In the genomic region with DNA sequence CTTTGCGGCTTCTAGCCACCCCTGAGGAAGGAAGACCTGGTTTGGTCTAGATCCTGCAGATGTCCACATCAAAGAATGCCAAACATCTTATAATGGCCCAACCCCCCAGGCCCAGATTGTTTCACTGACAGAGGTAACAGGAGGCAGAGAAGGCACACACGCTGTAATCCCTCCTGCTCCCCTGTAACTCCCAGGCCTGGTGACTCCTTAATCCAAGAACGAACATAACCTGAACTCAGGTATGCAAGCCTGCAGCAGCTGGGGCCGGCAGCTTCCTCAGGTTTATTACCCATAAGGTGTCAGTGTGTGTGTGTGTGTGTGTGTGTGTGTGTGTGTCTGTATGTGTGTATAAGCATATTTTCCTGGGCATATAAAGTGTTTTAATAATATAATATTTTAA, we compare ENCODE assay signal across 22 cellular contexts.
"Had no signal": no experiment of that assay in that cellular context is flagged by ENCODE, and none has a peak within 500 bp of the region (broad histone marks: within the 10 kb centered on the region; RNA-seq: fewer than 3 reads in every experiment).

No MANE protein-coding gene starts in this region.

- H3K9me3 ChIP-seq: breast epithelium, esophagus squamous epithelium, heart right ventricle, right atrium auricular region, tibial nerve, vagina had no signal

- H3K27ac Mint-ChIP-seq: activated B cell treated with CpG ODN at 0.5 μM for 24 hours; activated CD4-positive, alpha-beta memory T cell treated with anti-CD3 and anti-CD28 coated beads, Interleukin-2, amount 10 ng/mL, durations not matched to agents 7 days and 5 days; activated CD8-positive, alpha-beta memory T cell treated with anti-CD3 and anti-CD28 coated beads, Interleukin-2, amount 10 ng/mL, durations not matched to agents 7 days and 5 days; activated naive CD4-positive, alpha-beta T cell treated with anti-CD3 and anti-CD28 coated beads for 36 hours; activated naive CD8-positive, alpha-beta T cell treated with anti-CD3 and anti-CD28 coated beads, Interleukin-2, amount 50 U/mL, for 24 hours; progenitor cell of endocrine pancreas had no signal

- H3K27me3 ChIP-seq: breast epithelium, heart right ventricle, right atrium auricular region, tibial nerve, vagina had no signal

- H3K27ac ChIP-seq: breast epithelium, coronary artery, esophagus squamous epithelium, heart right ventricle, right atrium auricular region, tibial nerve, vagina had no signal

- H3K4me1 ChIP-seq: tibial nerve, vagina had no signal

- H3K36me3 ChIP-seq: breast epithelium, esophagus squamous epithelium, vagina had no signal

- H3K36me3 Mint-ChIP-seq: activated CD8-positive, alpha-beta memory T cell treated with anti-CD3 and anti-CD28 coated beads, Interleukin-2, amount 10 ng/mL, durations not matched to agents 7 days and 5 days had no signal

- H3K9me3 Mint-ChIP-seq: activated B cell treated with CpG ODN at 0.5 μM for 24 hours; activated CD4-positive, alpha-beta memory T cell treated with anti-CD3 and anti-CD28 coated beads, Interleukin-2, amount 10 ng/mL, durations not matched to agents 7 days and 5 days; activated naive CD4-positive, alpha-beta T cell treated with anti-CD3 and anti-CD28 coated beads for 36 hours; activated naive CD8-positive, alpha-beta T cell treated with anti-CD3 and anti-CD28 coated beads, Interleukin-2, amount 50 U/mL, for 24 hours; nephron had no signal

- H3K4me3 ChIP-seq: breast epithelium, coronary artery, esophagus squamous epithelium, heart right ventricle, lung, right atrium auricular region, tibial nerve, vagina had no signal

- H3K27me3 Mint-ChIP-seq: progenitor cell of endocrine pancreas had no signal

- H3K4me3 Mint-ChIP-seq: activated B cell treated with CpG ODN at 0.5 μM for 24 hours; activated CD4-positive, alpha-beta memory T cell treated with anti-CD3 and anti-CD28 coated beads, Interleukin-2, amount 10 ng/mL, durations not matched to agents 7 days and 5 days; activated CD8-positive, alpha-beta memory T cell treated with anti-CD3 and anti-CD28 coated beads, Interleukin-2, amount 10 ng/mL, durations not matched to agents 7 days and 5 days; activated naive CD4-positive, alpha-beta T cell treated with anti-CD3 and anti-CD28 coated beads for 36 hours; activated naive CD8-positive, alpha-beta T cell treated with anti-CD3 and anti-CD28 coated beads, Interleukin-2, amount 50 U/mL, for 24 hours; nephron had no signal

- H3K4me1 Mint-ChIP-seq: activated B cell treated with CpG ODN at 0.5 μM for 24 hours; activated CD4-positive, alpha-beta memory T cell treated with anti-CD3 and anti-CD28 coated beads, Interleukin-2, amount 10 ng/mL, durations not matched to agents 7 days and 5 days; activated CD8-positive, alpha-beta memory T cell treated with anti-CD3 and anti-CD28 coated beads, Interleukin-2, amount 10 ng/mL, durations not matched to agents 7 days and 5 days; activated naive CD8-positive, alpha-beta T cell treated with anti-CD3 and anti-CD28 coated beads, Interleukin-2, amount 50 U/mL, for 24 hours; nephron had no signal

- DNase-seq: activated B cell treated with CpG ODN at 0.5 μM for 24 hours; activated CD4-positive, alpha-beta memory T cell treated with anti-CD3 and anti-CD28 coated beads, Interleukin-2, amount 10 ng/mL, durations not matched to agents 7 days and 5 days; activated CD4-positive, alpha-beta T cell treated with anti-CD3 and anti-CD28 coated beads for 4 hours; activated CD8-positive, alpha-beta memory T cell treated with anti-CD3 and anti-CD28 coated beads, Interleukin-2, amount 10 ng/mL, durations not matched to agents 7 days and 5 days; activated naive CD4-positive, alpha-beta T cell treated with anti-CD3 and anti-CD28 coated beads for 36 hours; activated naive CD8-positive, alpha-beta T cell treated with anti-CD3 and anti-CD28 coated beads, Interleukin-2, amount 50 U/mL, for 24 hours; esophagus squamous epithelium; heart right ventricle; midbrain; occipital lobe; stimulated activated CD4-positive, alpha-beta T cell treated with anti-CD3 and anti-CD28 coated beads, Interleukin-2, amount 100 ng/mL, for 24 hours; stimulated activated naive CD8-positive, alpha-beta T cell treated with anti-CD3 and anti-CD28 coated beads, Interleukin-15, Interleukin-2, amounts not matched to agents 100 U/mL and 50 U/mL, for 24 hours; substantia nigra; T-helper 2 cell had no signal
